ENCODE assay signal across 1 cellular context in genomic region chr5:176648467-176649194, GRCh38.
TF ChIP-seq lines count a peak whose summit lies in the region.

No MANE protein-coding gene starts in this region.

TF ChIP-seq in IMR-90, 13 proteins besides CTCF, POLR2A, EP300 and RAD21 (continued from another document):
- TF ChIP-seq USF2 (IDR thresholded peaks at IDR 0.05; ENCODE audit: low read depth, low read length) (no peak), NFE2L2 (IDR thresholded peaks at IDR 0.05; ENCODE audit: low read depth, low read length) (no peak)
